9 cellular contexts compared by ENCODE assay signal in the genomic region with DNA sequence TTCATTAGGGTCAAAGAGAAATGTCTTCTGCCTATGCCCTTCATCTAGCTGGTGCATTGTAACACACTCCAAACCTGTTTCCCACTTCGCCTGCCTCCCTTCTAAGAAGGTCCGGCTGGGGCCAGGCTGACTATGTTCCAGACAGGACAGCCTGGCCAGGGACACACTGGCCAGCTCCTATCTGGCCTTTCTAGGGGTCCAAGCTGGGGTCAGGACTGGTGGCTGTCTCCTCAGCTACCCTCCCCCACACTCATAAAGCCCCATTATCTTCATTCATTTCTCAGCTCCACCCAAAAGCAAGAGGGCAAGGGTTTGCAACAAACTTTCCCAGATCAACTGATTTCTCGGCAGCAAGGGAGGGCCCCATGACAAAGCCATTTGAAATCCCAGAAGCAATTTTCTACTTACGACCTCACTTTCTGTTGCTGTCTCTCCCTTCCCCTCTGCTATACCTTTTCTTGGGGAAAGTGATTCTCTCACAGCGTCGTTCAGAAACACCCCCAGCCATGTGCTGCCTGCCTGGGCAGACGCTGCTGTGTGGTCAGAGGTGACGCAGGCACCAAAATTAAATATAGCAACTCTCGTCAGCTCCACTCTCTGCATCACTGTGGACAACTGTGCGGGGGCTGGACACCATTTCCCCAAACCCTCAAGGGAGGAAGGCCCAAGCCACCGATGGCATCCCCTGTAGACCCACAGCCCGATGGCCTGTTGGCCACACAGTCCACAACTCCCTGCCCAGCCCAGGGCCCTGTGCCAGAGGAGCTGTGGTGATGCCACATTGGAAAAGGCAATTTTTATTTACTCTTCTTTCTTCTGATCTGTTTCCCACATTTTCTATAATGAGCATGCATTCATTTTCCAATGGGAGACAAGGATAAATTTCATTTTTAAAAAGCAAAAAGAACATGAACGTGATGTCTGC.
A peak's percentile ranks its signal among the peaks of the same experiment; 100 is the strongest.
DNase-seq lines count a peak whose midpoint lies in the region; ATAC-seq lines count a peak whose summit lies in the region.
"Had no signal": no experiment of that assay in that cellular context is flagged by ENCODE, and none has a peak within 500 bp of the region (broad histone marks: within the 10 kb centered on the region; RNA-seq: fewer than 3 reads in every experiment).

No MANE protein-coding gene starts in this region.

- peak; percentile 55 for ATAC-seq in GM18502 (IDR thresholded peaks at IDR 0.05; ENCODE audit: poor library complexity, unreplicated experiment)
- ATAC-seq in GM21390 (IDR thresholded peaks at IDR 0.05; ENCODE audit: unreplicated experiment): peak; percentile 56
- peak; percentile 53 for ATAC-seq in HG03378 (IDR thresholded peaks at IDR 0.05; ENCODE audit: unreplicated experiment)

- DNase-seq in fibroblast of peridontal ligament (ENCODE audit: extremely low read depth) (peak; percentile 39), NOMO-1 (lab: John Stamatoyannopoulos, UW; ENCODE audit: unreplicated experiment in 2 of 2) (no peak), AG20443 (ENCODE audit: low spot score) (no peak), NCI-H187 treated with DMSO at 0.1 percent for 48 hours (lab: John Stamatoyannopoulos, UW) (no peak), T1000 (lab: John Stamatoyannopoulos, UW) (no peak)
- DNase-seq: naive B cell had no signal
